ENCODE assay signal across 20 cellular contexts in genomic region chr7:93544686-93545085, GRCh38. TPM values are rescaled to one million over a fixed set of nuclear protein-coding genes. Genes with fewer than 3 reads are reported as not detected.
"Had no signal": no experiment of that assay in that cellular context is flagged by ENCODE, and none has a peak within 500 bp of the region (broad histone marks: within the 10 kb centered on the region; RNA-seq: fewer than 3 reads in every experiment).

No MANE protein-coding gene starts in this region.

- H3K4me1 Mint-ChIP-seq: immature natural killer cell, naive B cell had no signal

- H3K27me3 ChIP-seq: gastrocnemius medialis, sigmoid colon, tibial artery had no signal

- H3K27ac Mint-ChIP-seq: activated T-cell treated with anti-CD3 and anti-CD28 coated beads, Interleukin-2, amount 50 U/mL, for 72 hours; immature natural killer cell; naive B cell; T-helper 2 cell treated with Interferon-gamma antibody and Interleukin-4, amounts not matched to agents 5 μg/mL and 100 μg/mL, for 36 hours had no signal

- DNase-seq: activated CD4-positive, alpha-beta T cell treated with anti-CD3 and anti-CD28 coated beads, Interleukin-2, amount 50 U/mL, for 4 hours; activated effector memory CD4-positive, alpha-beta T cell treated with anti-CD3 and anti-CD28 coated beads, Interleukin-2, amount 50 U/mL, for 16 hours; activated naive CD4-positive, alpha-beta T cell treated with anti-CD3 and anti-CD28 coated beads, Interleukin-2, amount 50 U/mL, for 16 hours; activated T-cell treated with anti-CD3 and anti-CD28 coated beads, Interleukin-2, amount 50 U/mL, for 72 hours; cortex of kidney; gastrocnemius medialis; heart left ventricle; immature natural killer cell; kidney glomerular epithelial cell; left ventricle myocardium superior; naive B cell; sigmoid colon; stimulated activated CD8-positive, alpha-beta memory T cell treated with anti-CD3 and anti-CD28 coated beads, Interleukin-4, amount 100 ng/mL, for 48 hours; stimulated activated naive CD4-positive, alpha-beta T cell; tibial artery had no signal

- H3K27ac ChIP-seq: gastrocnemius medialis, heart left ventricle, parathyroid adenoma, sigmoid colon, tibial artery had no signal

- H3K4me3 ChIP-seq: gastrocnemius medialis, heart left ventricle, sigmoid colon, tibial artery had no signal

- H3K4me1 ChIP-seq: gastrocnemius medialis, heart left ventricle, parathyroid adenoma, sigmoid colon, tibial artery had no signal

- H3K36me3 Mint-ChIP-seq: immature natural killer cell, naive B cell had no signal

- H3K36me3 ChIP-seq: gastrocnemius medialis, heart left ventricle, sigmoid colon, tibial artery had no signal

- H3K4me3 Mint-ChIP-seq: activated T-cell treated with anti-CD3 and anti-CD28 coated beads, Interleukin-2, amount 50 U/mL, for 72 hours; immature natural killer cell; naive B cell; T-helper 2 cell treated with Interferon-gamma antibody and Interleukin-4, amounts not matched to agents 5 μg/mL and 100 μg/mL, for 36 hours had no signal

- ATAC-seq: activated T-cell treated with anti-CD3 and anti-CD28 coated beads, Interleukin-2, amount 50 U/mL, for 72 hours; gastrocnemius medialis; heart left ventricle; left ventricle myocardium superior had no signal

- H3K9me3 Mint-ChIP-seq: activated T-cell treated with anti-CD3 and anti-CD28 coated beads, Interleukin-2, amount 50 U/mL, for 72 hours; immature natural killer cell; naive B cell; T-helper 2 cell treated with Interferon-gamma antibody and Interleukin-4, amounts not matched to agents 5 μg/mL and 100 μg/mL, for 36 hours had no signal

- H3K9me3 ChIP-seq: gastrocnemius medialis, heart left ventricle, sigmoid colon, tibial artery had no signal

RNA-seq across cellular contexts. Expression of gene CALCR, which starts 29.8 kb away (rescaled TPM):
- total RNA-seq: activated CD8-positive, alpha-beta memory T cell treated with anti-CD3 and anti-CD28 coated beads for 36 hours; activated T-cell treated with anti-CD3 and anti-CD28 coated beads, Interleukin-2, amount 50 U/mL, for 72 hours; left ventricle myocardium superior; mononuclear cell; sigmoid colon had no signal
- polyA plus RNA-seq: heart left ventricle, immature natural killer cell, urinary bladder had no signal
